9 cellular contexts compared by ENCODE assay signal in the genomic region with DNA sequence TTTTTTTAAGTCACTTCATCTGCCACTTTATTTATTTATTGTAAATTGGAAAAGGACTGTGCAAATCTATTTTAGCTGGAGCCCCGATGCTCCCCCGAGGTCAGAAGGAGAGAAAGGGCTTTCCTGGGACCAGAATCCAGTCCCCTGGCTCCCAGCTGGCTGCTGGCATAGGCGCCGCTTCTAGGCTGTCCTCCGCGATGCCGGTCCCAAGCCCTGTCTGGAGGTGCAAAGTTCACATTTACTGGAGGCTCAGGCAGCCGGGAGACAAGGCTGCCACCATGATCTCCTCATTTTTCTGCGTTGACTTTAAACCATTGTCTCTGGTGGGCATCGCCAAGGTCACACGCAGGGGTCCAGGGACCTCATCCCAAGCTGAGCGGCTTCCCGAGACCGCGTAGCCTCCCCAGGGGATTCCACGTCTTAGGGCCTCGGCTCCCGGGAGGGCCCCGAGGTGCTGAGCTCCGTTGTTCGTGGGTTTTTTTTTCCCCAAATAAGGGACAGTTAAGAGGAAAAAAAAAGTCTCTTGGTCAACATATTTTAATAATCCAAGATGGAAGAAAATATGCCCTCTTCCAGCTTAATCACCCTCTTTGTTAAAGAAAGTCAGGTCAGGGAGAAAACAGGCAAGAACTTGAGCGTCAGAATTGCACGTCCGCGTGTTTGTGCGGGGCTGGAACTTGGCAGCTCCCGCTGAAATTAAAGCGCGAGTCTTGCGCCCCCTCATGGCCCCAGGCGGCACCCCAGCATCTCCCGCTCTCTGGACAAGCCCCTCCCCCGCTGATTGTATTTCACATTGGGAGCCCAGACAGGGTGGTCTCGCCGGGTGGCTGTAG. TPM values are rescaled to one million over a fixed set of nuclear protein-coding genes. Genes with fewer than 3 reads are reported as not detected.
DNase-seq lines count a peak whose midpoint lies in the region; ATAC-seq and TF ChIP-seq lines count a peak whose summit lies in the region.
"Had no signal": no experiment of that assay in that cellular context is flagged by ENCODE, and none has a peak within 500 bp of the region (broad histone marks: within the 10 kb centered on the region; RNA-seq: fewer than 3 reads in every experiment).

No MANE protein-coding gene starts in this region.

- TF ChIP-seq CTCF in GM12873 (IDR thresholded peaks at IDR 0.05; ENCODE audit: insufficient read depth, low read depth, low read length, missing control alignments) (peak; percentile 56), gastroesophageal sphincter (IDR thresholded peaks at IDR 0.05) (peak in 3 of 4 experiments; percentile 41 to 66 (median 42)), psoas muscle (IDR thresholded peaks at IDR 0.05) (peak; percentile 30)

- ATAC-seq in activated T-cell treated with anti-CD3 and anti-CD28 coated beads, Interleukin-2, amount 50 U/mL, for 4 hours, result peak; percentile 72
- peak; percentile 63 for ATAC-seq in gastroesophageal sphincter
- peak in 1 of 4 donors; percentile 55 for ATAC-seq in psoas muscle
- no peak for ATAC-seq in HG02610 (IDR thresholded peaks at IDR 0.05; ENCODE audit: unreplicated experiment)

- H3K4me1 Mint-ChIP-seq in activated T-cell treated with anti-CD3 and anti-CD28 coated beads, Interleukin-2, amount 50 U/mL, for 4 hours (ENCODE audit: low read depth), result peaks cover 3% of the 10 kb centered on the region

- 2 to 21% methylated on average over 11 to 22 of the region's 35 CpGs for WGBS in gastroesophageal sphincter (ENCODE audit: low coverage in 1 of 2), 2 donors
- 24 to 35% (median 31%) methylated on average over 35 of the region's 35 CpGs for WGBS in psoas muscle, 3 donors

- peaks cover 21% of the 10 kb centered on the region for H3K27me3 Mint-ChIP-seq in activated T-cell treated with anti-CD3 and anti-CD28 coated beads, Interleukin-2, amount 50 U/mL, for 4 hours (ENCODE audit: low read depth)

- no peaks in the 10 kb centered on the region for H3K36me3 Mint-ChIP-seq in activated T-cell treated with anti-CD3 and anti-CD28 coated beads, Interleukin-2, amount 50 U/mL, for 4 hours (ENCODE audit: insufficient read depth)

- no peak for TF ChIP-seq EP300 in gastroesophageal sphincter (IDR thresholded peaks at IDR 0.05)

- 0 out of 2 replicates have a peak overlapping the region, but pooled peaks have one; percentile 8 for H3K4me3 ChIP-seq in HUES6 (ENCODE audit: low read depth, low read length)
- no peak overlapping the region for H3K4me3 ChIP-seq in gastroesophageal sphincter
- no peak overlapping the region for H3K4me3 ChIP-seq in psoas muscle
- H3K4me3 ChIP-seq: SK-N-MC had no signal

- H3K27me3 ChIP-seq in HUES6 (ENCODE audit: control insufficient read depth, insufficient read depth, low read length), result peaks cover 9% of the 10 kb centered on the region
- peaks cover 48% of the 10 kb centered on the region for H3K27me3 ChIP-seq in gastroesophageal sphincter
- H3K27me3 ChIP-seq in psoas muscle (ENCODE audit: insufficient read depth in 3 of 3, low read length in 2 of 3), result peaks cover 0 to 15% (median 9%) of the 10 kb centered on the region in 3 donors

- no peaks in the 10 kb centered on the region for H3K9me3 Mint-ChIP-seq in activated T-cell treated with anti-CD3 and anti-CD28 coated beads, Interleukin-2, amount 50 U/mL, for 4 hours

- H3K9ac ChIP-seq in HUES6 (ENCODE audit: low read length), result no peak overlapping the region

- peak; percentile 25 for DNase-seq in activated T-cell treated with anti-CD3 and anti-CD28 coated beads, Interleukin-2, amount 50 U/mL, for 4 hours
- DNase-seq in psoas muscle (peak; percentile 50 to 76), NCI-H446 treated with DMSO at 0.1 percent for 48 hours (lab: John Stamatoyannopoulos, UW) (no peak), GM19238 (ENCODE audit: insufficient read length, low spot score) (no peak)

- no peaks in the 10 kb centered on the region for H3K36me3 ChIP-seq in HUES6 (ENCODE audit: control insufficient read depth, insufficient read depth, low read length)
- H3K36me3 ChIP-seq in gastroesophageal sphincter, result no peaks in the 10 kb centered on the region
- H3K36me3 ChIP-seq in psoas muscle (ENCODE audit: insufficient read depth in 1 of 2, low read depth in 1 of 2), result no peaks in the 10 kb centered on the region

- H3K4me1 ChIP-seq in HUES6 (ENCODE audit: control insufficient read depth, insufficient read depth, low read length) (peaks cover 4% of the 10 kb centered on the region), gastroesophageal sphincter (peaks cover 0 to 6% (median 0%) of the 10 kb centered on the region in 3 donors), psoas muscle (no peaks in the 10 kb centered on the region)

- H3K4me3 Mint-ChIP-seq in activated T-cell treated with anti-CD3 and anti-CD28 coated beads, Interleukin-2, amount 50 U/mL, for 4 hours, result no peak overlapping the region

- TF ChIP-seq POLR2A in gastroesophageal sphincter (IDR thresholded peaks at IDR 0.05), result no peak

- H3K9me3 ChIP-seq in HUES6 (ENCODE audit: control insufficient read depth, insufficient read depth, low read depth, low read length) (no peaks in the 10 kb centered on the region), gastroesophageal sphincter (peaks cover 0 to 3% (median 0%) of the 10 kb centered on the region in 3 donors), psoas muscle (no peaks in the 10 kb centered on the region)

- H3K27ac ChIP-seq in HUES6 (ENCODE audit: low read depth, low read length), result no peak overlapping the region
- H3K27ac ChIP-seq in gastroesophageal sphincter, result no peak overlapping the region
- no peak overlapping the region for H3K27ac ChIP-seq in psoas muscle
- H3K27ac ChIP-seq: SK-N-MC had no signal

- intact Hi-C loops in psoas muscle (cut with DNase I), result no loop called here

RNA-seq across cellular contexts. Expression of a gene that starts 11.9 kb away (rescaled TPM):
- total RNA-seq in activated T-cell treated with anti-CD3 and anti-CD28 coated beads, Interleukin-2, amount 50 U/mL, for 4 hours, result not detected
- 1 to 10 TPM in 2 of 4 donors, not detected in 2; 1.1 to 2.6 TPM for total RNA-seq in gastroesophageal sphincter
- not detected for total RNA-seq in psoas muscle
- under 1 TPM; 0.10 to 0.28 (median 0.25) TPM for polyA plus RNA-seq in psoas muscle

RNA-seq across cellular contexts. Expression of a gene that starts 15.4 kb away (rescaled TPM):
- total RNA-seq in activated T-cell treated with anti-CD3 and anti-CD28 coated beads, Interleukin-2, amount 50 U/mL, for 4 hours, result not detected
- total RNA-seq in gastroesophageal sphincter (under 1 TPM in 1 of 4 donors, not detected in 3; 0.12 TPM), psoas muscle (not detected)
- not detected for polyA plus RNA-seq in psoas muscle

RNA-seq across cellular contexts. Expression of a gene that starts 31.4 kb away (rescaled TPM):
- not detected for total RNA-seq in activated T-cell treated with anti-CD3 and anti-CD28 coated beads, Interleukin-2, amount 50 U/mL, for 4 hours
- total RNA-seq in gastroesophageal sphincter (not detected), psoas muscle (not detected)
- not detected for polyA plus RNA-seq in psoas muscle

Comparison
In these comparisons a context has a peak if more than half of its experiments do, and no peak if none do; other contexts are left out.
1. DNase-seq: peak in activated T-cell treated with anti-CD3 and anti-CD28 coated beads, Interleukin-2, amount 50 U/mL, for 4 hours (single experiment) and psoas muscle (2 of 2); none in NCI-H446 treated with DMSO at 0.1 percent for 48 hours (single experiment) and GM19238 (single experiment).
2. Peak in every context shown above with its lines, with median percentiles within 50 percentile points of each other: CTCF ChIP-seq.